In the genomic region with DNA sequence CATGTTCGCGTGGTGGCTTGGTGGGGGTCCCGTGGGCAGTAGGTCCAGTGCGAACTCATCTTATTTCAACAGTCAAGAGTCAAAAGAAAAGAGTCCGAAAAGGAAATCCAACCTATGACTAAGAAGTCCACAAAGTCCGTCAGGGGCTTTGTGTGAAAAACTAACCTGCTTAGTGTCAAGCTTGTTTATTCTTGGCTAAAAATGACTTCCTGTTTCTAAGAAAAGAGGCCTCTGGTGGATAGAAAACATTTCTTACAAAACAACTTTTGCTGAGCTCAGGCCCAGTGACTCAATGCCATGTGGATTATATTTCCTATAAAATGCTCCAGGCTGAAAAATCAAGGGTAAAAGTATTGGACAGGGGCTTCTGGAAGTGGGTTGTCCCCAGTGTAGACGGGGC, we compare ENCODE assay signal across 16 cellular contexts.
DNase-seq lines count a peak whose midpoint lies in the region; ATAC-seq and TF ChIP-seq lines count a peak whose summit lies in the region.
"Had no signal": no experiment of that assay in that cellular context is flagged by ENCODE, and none has a peak within 500 bp of the region (broad histone marks: within the 10 kb centered on the region; RNA-seq: fewer than 3 reads in every experiment).

No MANE protein-coding gene starts in this region.

- no peak for DNase-seq in activated CD4-positive, alpha-beta memory T cell treated with anti-CD3 and anti-CD28 coated beads, Interleukin-2, amount 10 ng/mL, durations not matched to agents 7 days and 5 days
- DNase-seq in activated CD4-positive, alpha-beta memory T cell treated with anti-CD3 and anti-CD28 coated beads for 36 hours = no peak
- DNase-seq in RWPE2 (ENCODE audit: low spot score) = no peak
- peak; percentile 13 for DNase-seq in fibroblast of pulmonary artery (ENCODE audit: low read depth)
- no peak for DNase-seq in smooth muscle cell (lab: John Stamatoyannopoulos, UW; ENCODE audit: unreplicated experiment)
- DNase-seq in immature natural killer cell = no peak
- DNase-seq in NCI-H2081 (lab: John Stamatoyannopoulos, UW) = no peak
- DNase-seq: activated naive CD4-positive, alpha-beta T cell treated with anti-CD3 and anti-CD28 coated beads, Interleukin-2, amount 50 U/mL, for 16 hours; Calu3; H9; Karpas-422; NCI-H1930; NCI-H774; small intestine had no signal

- H3K9ac ChIP-seq in smooth muscle cell (ENCODE audit: low read depth) = no peak overlapping the region

- H3K4me1 ChIP-seq in RWPE2 (ENCODE audit: insufficient read depth, poor library complexity, severe bottlenecking) (no peaks in the 10 kb centered on the region), smooth muscle cell (ENCODE audit: low read depth) (no peaks in the 10 kb centered on the region)

- H3K27ac Mint-ChIP-seq in activated CD4-positive, alpha-beta memory T cell treated with anti-CD3 and anti-CD28 coated beads, Interleukin-2, amount 10 ng/mL, durations not matched to agents 7 days and 5 days = peak overlapping the region; percentile 80
- no peak overlapping the region for H3K27ac Mint-ChIP-seq in activated CD4-positive, alpha-beta memory T cell treated with anti-CD3 and anti-CD28 coated beads for 36 hours
- no peak overlapping the region for H3K27ac Mint-ChIP-seq in immature natural killer cell
- H3K27ac Mint-ChIP-seq: H9 had no signal

- no peak overlapping the region for H2AFZ ChIP-seq in smooth muscle cell (ENCODE audit: low read depth)

- H3K36me3 ChIP-seq in RWPE2 (ENCODE audit: low read depth) = no peaks in the 10 kb centered on the region
- H3K36me3 ChIP-seq in smooth muscle cell (ENCODE audit: low read depth) = no peaks in the 10 kb centered on the region

- H3K9me3 Mint-ChIP-seq in activated CD4-positive, alpha-beta memory T cell treated with anti-CD3 and anti-CD28 coated beads, Interleukin-2, amount 10 ng/mL, durations not matched to agents 7 days and 5 days = no peaks in the 10 kb centered on the region
- H3K9me3 Mint-ChIP-seq in activated CD4-positive, alpha-beta memory T cell treated with anti-CD3 and anti-CD28 coated beads for 36 hours = no peaks in the 10 kb centered on the region
- no peaks in the 10 kb centered on the region for H3K9me3 Mint-ChIP-seq in immature natural killer cell
- H3K9me3 Mint-ChIP-seq: H9 had no signal

- H3K4me1 Mint-ChIP-seq in activated CD4-positive, alpha-beta memory T cell treated with anti-CD3 and anti-CD28 coated beads, Interleukin-2, amount 10 ng/mL, durations not matched to agents 7 days and 5 days = peaks cover 92% of the 10 kb centered on the region
- peaks cover 36% of the 10 kb centered on the region for H3K4me1 Mint-ChIP-seq in activated CD4-positive, alpha-beta memory T cell treated with anti-CD3 and anti-CD28 coated beads for 36 hours (ENCODE audit: low read depth)
- H3K4me1 Mint-ChIP-seq in immature natural killer cell = peaks cover 6 to 11% of the 10 kb centered on the region in 2 donors

- ATAC-seq in RWPE2 (ENCODE audit: low read depth) = peak; percentile 38; the same call in 1 of the 3 replicates
- ATAC-seq in GM19328 (IDR thresholded peaks at IDR 0.05; ENCODE audit: unreplicated experiment) = no peak

- H3F3A ChIP-seq in smooth muscle cell (ENCODE audit: low read depth) = no peaks in the 10 kb centered on the region

- peaks cover 59% of the 10 kb centered on the region for H3K36me3 Mint-ChIP-seq in activated CD4-positive, alpha-beta memory T cell treated with anti-CD3 and anti-CD28 coated beads, Interleukin-2, amount 10 ng/mL, durations not matched to agents 7 days and 5 days (ENCODE audit: low read depth)
- no peaks in the 10 kb centered on the region for H3K36me3 Mint-ChIP-seq in activated CD4-positive, alpha-beta memory T cell treated with anti-CD3 and anti-CD28 coated beads for 36 hours
- no peaks in the 10 kb centered on the region for H3K36me3 Mint-ChIP-seq in immature natural killer cell

- no peak overlapping the region for H3K4me3 Mint-ChIP-seq in activated CD4-positive, alpha-beta memory T cell treated with anti-CD3 and anti-CD28 coated beads, Interleukin-2, amount 10 ng/mL, durations not matched to agents 7 days and 5 days
- H3K4me3 Mint-ChIP-seq in activated CD4-positive, alpha-beta memory T cell treated with anti-CD3 and anti-CD28 coated beads for 36 hours = no peak overlapping the region
- no peak overlapping the region for H3K4me3 Mint-ChIP-seq in immature natural killer cell
- H3K4me3 Mint-ChIP-seq: H9 had no signal

- H3K27me3 ChIP-seq in RWPE2 (ENCODE audit: insufficient read depth, poor library complexity, severe bottlenecking) (peaks cover 2% of the 10 kb centered on the region), smooth muscle cell (ENCODE audit: low read depth) (no peaks in the 10 kb centered on the region)

- H4K20me1 ChIP-seq in smooth muscle cell (ENCODE audit: low read depth) = no peaks in the 10 kb centered on the region

- no peaks in the 10 kb centered on the region for H3K79me2 ChIP-seq in smooth muscle cell (ENCODE audit: low read depth)

- CTCF ChIA-PET in activated CD4-positive, alpha-beta memory T cell treated with anti-CD3 and anti-CD28 coated beads, Interleukin-2, amount 10 ng/mL, durations not matched to agents 7 days and 5 days (lab: Charles Lee) = interaction anchor here (0.5 to 3.1 kb wide), 7 partner anchors 9 to 106 kb away, joined by 3 to 16 read pairs (median 4); a partner anchor contains a TSS
- CTCF ChIA-PET in activated CD4-positive, alpha-beta memory T cell treated with anti-CD3 and anti-CD28 coated beads for 36 hours (lab: Charles Lee) = no interaction called here

- TF ChIP-seq CTCF in RWPE2 (IDR thresholded peaks at IDR 0.05; ENCODE audit: poor library complexity, severe bottlenecking) (no peak), fibroblast of pulmonary artery (IDR thresholded peaks at IDR 0.05; ENCODE audit: low read length, missing control alignments) (no peak), smooth muscle cell (IDR thresholded peaks at IDR 0.05; ENCODE audit: borderline replicate concordance, insufficient read depth, poor library complexity, severe bottlenecking) (no peak)

- H3K4me2 ChIP-seq in smooth muscle cell = peak overlapping the region; percentile 29

- H3K27ac ChIP-seq in RWPE2 (ENCODE audit: poor library complexity, severe bottlenecking) = no peak overlapping the region
- H3K27ac ChIP-seq in smooth muscle cell (ENCODE audit: low read depth) = peak overlapping the region; percentile 66
- H3K27ac ChIP-seq: epithelial cell of prostate had no signal

- no peak overlapping the region for H3K4me3 ChIP-seq in RWPE2 (ENCODE audit: severe bottlenecking)
- no peak overlapping the region for H3K4me3 ChIP-seq in fibroblast of pulmonary artery (replicated peaks; ENCODE audit: low read depth, low read length)
- no peak overlapping the region for H3K4me3 ChIP-seq in smooth muscle cell

- no peaks in the 10 kb centered on the region for H3K27me3 Mint-ChIP-seq in activated CD4-positive, alpha-beta memory T cell treated with anti-CD3 and anti-CD28 coated beads, Interleukin-2, amount 10 ng/mL, durations not matched to agents 7 days and 5 days
- H3K27me3 Mint-ChIP-seq in activated CD4-positive, alpha-beta memory T cell treated with anti-CD3 and anti-CD28 coated beads for 36 hours = no peaks in the 10 kb centered on the region
- peaks cover 0 to 2% (median 2%) of the 10 kb centered on the region in 3 donors for H3K27me3 Mint-ChIP-seq in immature natural killer cell (ENCODE audit: low read depth in 3 of 3)

- POLR2A ChIA-PET in activated CD4-positive, alpha-beta memory T cell treated with anti-CD3 and anti-CD28 coated beads, Interleukin-2, amount 10 ng/mL, durations not matched to agents 7 days and 5 days (lab: Charles Lee) = interaction anchor here (0.8 to 9.5 kb wide), 8 partner anchors 9 to 400 kb away, joined by 3 to 114 read pairs (median 10); a partner anchor contains a TSS
- POLR2A ChIA-PET in activated CD4-positive, alpha-beta memory T cell treated with anti-CD3 and anti-CD28 coated beads for 36 hours (lab: Charles Lee) = interaction anchor here (1.0 kb wide), 1 partner anchor 9 kb away, joined by 3 read pairs; no protein-coding TSS in a partner anchor

- H3K9me3 ChIP-seq in RWPE2 (ENCODE audit: severe bottlenecking) (no peaks in the 10 kb centered on the region), smooth muscle cell (replicated peaks; ENCODE audit: low read depth) (no peaks in the 10 kb centered on the region)

- WGBS in smooth muscle cell (ENCODE audit: low lambda C conversion rate) = 25% methylated on average over 7 of the region's 7 CpGs

- intact Hi-C loops in activated CD4-positive, alpha-beta memory T cell treated with anti-CD3 and anti-CD28 coated beads for 36 hours (cut with micrococcal nuclease) = no loop called here
